In genomic region chr2:100831158-100831715, GRCh38 we compare ENCODE assay signal across 3 cellular contexts.
TF ChIP-seq lines count a peak whose summit lies in the region.

No MANE protein-coding gene starts in this region.

TF ChIP-seq in A549, 52 proteins besides CTCF, POLR2A, EP300 and RAD21:
- TF ChIP-seq CBX8 (IDR thresholded peaks at IDR 0.05), result no peak
- TF ChIP-seq MAFK (IDR thresholded peaks at IDR 0.05; ENCODE audit: partially characterized antibody), result peak; percentile 52
TF ChIP-seq in A549: peak in this region for 1.

TF ChIP-seq in IMR-90, 13 proteins besides CTCF, POLR2A, EP300 and RAD21:
- TF ChIP-seq MAFK (IDR thresholded peaks at IDR 0.05; ENCODE audit: low read depth, low read length), result peak; percentile 78
- TF ChIP-seq, protein P1, sequence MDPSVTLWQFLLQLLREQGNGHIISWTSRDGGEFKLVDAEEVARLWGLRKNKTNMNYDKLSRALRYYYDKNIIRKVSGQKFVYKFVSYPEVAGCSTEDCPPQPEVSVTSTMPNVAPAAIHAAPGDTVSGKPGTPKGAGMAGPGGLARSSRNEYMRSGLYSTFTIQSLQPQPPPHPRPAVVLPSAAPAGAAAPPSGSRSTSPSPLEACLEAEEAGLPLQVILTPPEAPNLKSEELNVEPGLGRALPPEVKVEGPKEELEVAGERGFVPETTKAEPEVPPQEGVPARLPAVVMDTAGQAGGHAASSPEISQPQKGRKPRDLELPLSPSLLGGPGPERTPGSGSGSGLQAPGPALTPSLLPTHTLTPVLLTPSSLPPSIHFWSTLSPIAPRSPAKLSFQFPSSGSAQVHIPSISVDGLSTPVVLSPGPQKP (IDR thresholded peaks at IDR 0.05; ENCODE audit: borderline replicate concordance, low read depth, low read length), result no peak

TF ChIP-seq in K562, 482 proteins besides CTCF, POLR2A, EP300 and RAD21:
- TF ChIP-seq U2AF1 (optimal IDR thresholded peaks at IDR 0.05; ENCODE audit: low read depth, low read length) (no peak), MAFG (tag; conservative IDR thresholded peaks at IDR 0.05) (peak; percentile 30; the same call in 1 of the 2 replicates), C11orf30 (IDR thresholded peaks at IDR 0.05; ENCODE audit: low read depth) (peak; percentile 45; the same call in 1 of the 2 replicates), EWSR1 (IDR thresholded peaks at IDR 0.05; ENCODE audit: borderline replicate concordance, low read depth, partially characterized antibody) (no peak), ZNF316 (IDR thresholded peaks at IDR 0.05) (peak; percentile 63), HOXB6 (CRISPR knock-in tag; IDR thresholded peaks at IDR 0.05; ENCODE audit: borderline replicate concordance) (no peak), EGR1 (conservative IDR thresholded peaks at IDR 0.05) (no peak)
- TF ChIP-seq, protein P2, sequence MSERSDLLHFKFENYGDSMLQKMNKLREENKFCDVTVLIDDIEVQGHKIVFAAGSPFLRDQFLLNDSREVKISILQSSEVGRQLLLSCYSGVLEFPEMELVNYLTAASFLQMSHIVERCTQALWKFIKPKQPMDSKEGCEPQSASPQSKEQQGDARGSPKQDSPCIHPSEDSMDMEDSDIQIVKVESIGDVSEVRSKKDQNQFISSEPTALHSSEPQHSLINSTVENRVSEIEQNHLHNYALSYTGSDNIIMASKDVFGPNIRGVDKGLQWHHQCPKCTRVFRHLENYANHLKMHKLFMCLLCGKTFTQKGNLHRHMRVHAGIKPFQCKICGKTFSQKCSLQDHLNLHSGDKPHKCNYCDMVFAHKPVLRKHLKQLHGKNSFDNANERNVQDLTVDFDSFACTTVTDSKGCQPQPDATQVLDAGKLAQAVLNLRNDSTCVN (CRISPR knock-in tag; IDR thresholded peaks at IDR 0.05), result no peak
- TF ChIP-seq, protein P3, sequence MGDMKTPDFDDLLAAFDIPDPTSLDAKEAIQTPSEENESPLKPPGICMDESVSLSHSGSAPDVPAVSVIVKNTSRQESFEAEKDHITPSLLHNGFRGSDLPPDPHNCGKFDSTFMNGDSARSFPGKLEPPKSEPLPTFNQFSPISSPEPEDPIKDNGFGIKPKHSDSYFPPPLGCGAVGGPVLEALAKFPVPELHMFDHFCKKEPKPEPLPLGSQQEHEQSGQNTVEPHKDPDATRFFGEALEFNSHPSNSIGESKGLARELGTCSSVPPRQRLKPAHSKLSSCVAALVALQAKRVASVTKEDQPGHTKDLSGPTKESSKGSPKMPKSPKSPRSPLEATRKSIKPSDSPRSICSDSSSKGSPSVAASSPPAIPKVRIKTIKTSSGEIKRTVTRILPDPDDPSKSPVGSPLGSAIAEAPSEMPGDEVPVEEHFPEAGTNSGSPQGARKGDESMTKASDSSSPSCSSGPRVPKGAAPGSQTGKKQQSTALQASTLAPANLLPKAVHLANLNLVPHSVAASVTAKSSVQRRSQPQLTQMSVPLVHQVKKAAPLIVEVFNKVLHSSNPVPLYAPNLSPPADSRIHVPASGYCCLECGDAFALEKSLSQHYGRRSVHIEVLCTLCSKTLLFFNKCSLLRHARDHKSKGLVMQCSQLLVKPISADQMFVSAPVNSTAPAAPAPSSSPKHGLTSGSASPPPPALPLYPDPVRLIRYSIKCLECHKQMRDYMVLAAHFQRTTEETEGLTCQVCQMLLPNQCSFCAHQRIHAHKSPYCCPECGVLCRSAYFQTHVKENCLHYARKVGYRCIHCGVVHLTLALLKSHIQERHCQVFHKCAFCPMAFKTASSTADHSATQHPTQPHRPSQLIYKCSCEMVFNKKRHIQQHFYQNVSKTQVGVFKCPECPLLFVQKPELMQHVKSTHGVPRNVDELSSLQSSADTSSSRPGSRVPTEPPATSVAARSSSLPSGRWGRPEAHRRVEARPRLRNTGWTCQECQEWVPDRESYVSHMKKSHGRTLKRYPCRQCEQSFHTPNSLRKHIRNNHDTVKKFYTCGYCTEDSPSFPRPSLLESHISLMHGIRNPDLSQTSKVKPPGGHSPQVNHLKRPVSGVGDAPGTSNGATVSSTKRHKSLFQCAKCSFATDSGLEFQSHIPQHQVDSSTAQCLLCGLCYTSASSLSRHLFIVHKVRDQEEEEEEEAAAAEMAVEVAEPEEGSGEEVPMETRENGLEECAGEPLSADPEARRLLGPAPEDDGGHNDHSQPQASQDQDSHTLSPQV (IDR thresholded peaks at IDR 0.05), result no peak
- TF ChIP-seq, protein P4, sequence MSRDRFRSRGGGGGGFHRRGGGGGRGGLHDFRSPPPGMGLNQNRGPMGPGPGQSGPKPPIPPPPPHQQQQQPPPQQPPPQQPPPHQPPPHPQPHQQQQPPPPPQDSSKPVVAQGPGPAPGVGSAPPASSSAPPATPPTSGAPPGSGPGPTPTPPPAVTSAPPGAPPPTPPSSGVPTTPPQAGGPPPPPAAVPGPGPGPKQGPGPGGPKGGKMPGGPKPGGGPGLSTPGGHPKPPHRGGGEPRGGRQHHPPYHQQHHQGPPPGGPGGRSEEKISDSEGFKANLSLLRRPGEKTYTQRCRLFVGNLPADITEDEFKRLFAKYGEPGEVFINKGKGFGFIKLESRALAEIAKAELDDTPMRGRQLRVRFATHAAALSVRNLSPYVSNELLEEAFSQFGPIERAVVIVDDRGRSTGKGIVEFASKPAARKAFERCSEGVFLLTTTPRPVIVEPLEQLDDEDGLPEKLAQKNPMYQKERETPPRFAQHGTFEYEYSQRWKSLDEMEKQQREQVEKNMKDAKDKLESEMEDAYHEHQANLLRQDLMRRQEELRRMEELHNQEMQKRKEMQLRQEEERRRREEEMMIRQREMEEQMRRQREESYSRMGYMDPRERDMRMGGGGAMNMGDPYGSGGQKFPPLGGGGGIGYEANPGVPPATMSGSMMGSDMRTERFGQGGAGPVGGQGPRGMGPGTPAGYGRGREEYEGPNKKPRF (IDR thresholded peaks at IDR 0.05; ENCODE audit: low read depth, low read length), result no peak
